ENCODE assay signal across 22 cellular contexts in the genomic region with DNA sequence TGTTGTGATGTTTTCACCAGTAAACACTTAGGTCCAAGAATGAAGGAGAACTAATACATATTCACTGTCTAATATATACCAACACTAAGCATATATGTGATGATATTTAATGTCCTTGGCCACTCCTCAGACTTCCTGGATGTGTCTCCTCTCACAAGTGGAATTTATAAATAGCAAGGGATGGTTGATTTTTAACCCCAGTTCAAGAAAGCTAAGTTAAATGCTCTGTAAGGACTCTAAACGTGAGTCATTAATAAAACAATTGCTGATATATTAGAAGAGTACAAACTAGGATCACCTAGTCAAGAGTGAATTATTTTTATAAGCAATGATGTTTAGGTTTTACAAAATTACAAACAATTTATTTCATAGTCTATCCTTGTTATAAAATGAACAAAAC.
DNase-seq lines count a peak whose midpoint lies in the region; ATAC-seq and FAIRE-seq lines count a peak whose summit lies in the region.
"Had no signal": no experiment of that assay in that cellular context is flagged by ENCODE, and none has a peak within 500 bp of the region (broad histone marks: within the 10 kb centered on the region; RNA-seq: fewer than 3 reads in every experiment).

No MANE protein-coding gene starts in this region.

- DNase-seq in Caki2 (ENCODE audit: low read depth) (peak; percentile 59), glomerular visceral epithelial cell (ENCODE audit: extremely low spot score) (peak; percentile 11), kidney tubule cell (ENCODE audit: low spot score) (peak; percentile 64), cortex of kidney (lab: John Stamatoyannopoulos, UW) (no peak), T1000 (lab: John Stamatoyannopoulos, UW) (no peak)
- DNase-seq: 8988T; ACHN; AML-193; BE2C; CD4-positive, alpha-beta T cell; COR-L47; DMS 273 treated with DMSO at 0.1 percent for 48 hours; DND-41; GDM1; H9 had no signal

- no peak for ATAC-seq in GM21619 (IDR thresholded peaks at IDR 0.05; ENCODE audit: unreplicated experiment)
- ATAC-seq: A549, GM12878, GM23338, HCT116 had no signal

- FAIRE-seq in G401.6 (lab: Jason Lieb, UNC), result peak; percentile 13
- FAIRE-seq: A549, GM12878, GM19239 had no signal

- in situ Hi-C loops in Caki2 (cut with HindIII; ENCODE audit: low pct_unique_long_range_greater_than_20kb, low sequenced_read_pairs), result no loop called here

Comparison
In these comparisons a context has a peak if more than half of its experiments do, and no peak if none do; other contexts are left out.
1. DNase-seq: peak in Caki2 (single experiment), glomerular visceral epithelial cell (single experiment) and kidney tubule cell (single experiment); none in cortex of kidney (single experiment) and T1000 (single experiment).